ENCODE assay signal across 17 cellular contexts in genomic region chr16:50534556-50534955, GRCh38. TPM values are rescaled to one million over a fixed set of nuclear protein-coding genes. Genes with fewer than 3 reads are reported as not detected.
"Had no signal": no experiment of that assay in that cellular context is flagged by ENCODE, and none has a peak within 500 bp of the region (broad histone marks: within the 10 kb centered on the region; RNA-seq: fewer than 3 reads in every experiment).

No MANE protein-coding gene starts in this region.

- FAIRE-seq: endothelial cell of umbilical vein had no signal

- H3K4me1 ChIP-seq: tibial artery, upper lobe of right lung, vagina had no signal

- H3K9me3 Mint-ChIP-seq: stimulated activated effector memory CD8-positive, alpha-beta T cell treated with anti-CD3 and anti-CD28 coated beads, Interleukin-12 subunit alpha, Interleukin-12 subunit beta, amount 100 ng/mL, for 72 hours had no signal

- H3K4me3 Mint-ChIP-seq: dendritic cell treated with granulocyte-macrophage colony-stimulating factor and Interleukin-4, amounts not matched to agents 40 ng/mL and 50 ng/mL, for 4 days; naive B cell; nephron; stimulated activated effector memory CD8-positive, alpha-beta T cell treated with anti-CD3 and anti-CD28 coated beads, Interleukin-12 subunit alpha, Interleukin-12 subunit beta, amount 100 ng/mL, for 72 hours; stimulated activated naive CD8-positive, alpha-beta T cell treated with anti-CD3 and anti-CD28 coated beads, Interleukin-15, Interleukin-2, amounts not matched to agents 100 ng/mL and 50 ng/mL, for 24 hours had no signal

- H3K4me1 Mint-ChIP-seq: naive B cell; nephron; stimulated activated effector memory CD8-positive, alpha-beta T cell treated with anti-CD3 and anti-CD28 coated beads, Interleukin-12 subunit alpha, Interleukin-12 subunit beta, amount 100 ng/mL, for 72 hours had no signal

- H3K36me3 ChIP-seq: tibial artery, upper lobe of right lung, vagina had no signal

- H3K36me3 Mint-ChIP-seq: naive B cell; stimulated activated effector memory CD8-positive, alpha-beta T cell treated with anti-CD3 and anti-CD28 coated beads, Interleukin-12 subunit alpha, Interleukin-12 subunit beta, amount 100 ng/mL, for 72 hours had no signal

- H3K27me3 ChIP-seq: hepatocyte, tibial artery, upper lobe of right lung, vagina had no signal

- H3K9me3 ChIP-seq: upper lobe of right lung, vagina had no signal

- H3K4me2 ChIP-seq: hepatocyte, smooth muscle cell had no signal

- H3K27me3 Mint-ChIP-seq: stimulated activated naive CD8-positive, alpha-beta T cell treated with anti-CD3 and anti-CD28 coated beads, Interleukin-15, Interleukin-2, amounts not matched to agents 100 ng/mL and 50 ng/mL, for 24 hours had no signal

- H3K4me3 ChIP-seq: hepatocyte, smooth muscle cell, tibial artery, upper lobe of right lung, vagina had no signal

- H3K27ac ChIP-seq: hepatocyte, tibial artery, upper lobe of right lung, vagina had no signal

- DNase-seq: erythroblast; foreskin melanocyte; left colon; mesendoderm; naive B cell; stimulated activated CD4-positive, alpha-beta T cell treated with anti-CD3 and anti-CD28 coated beads, Interleukin-4, amount 100 ng/mL, for 1 hour; stimulated activated CD8-positive, alpha-beta memory T cell treated with anti-CD3 and anti-CD28 coated beads, Interleukin-4, amount 100 ng/mL, for 48 hours; tibial artery; upper lobe of right lung had no signal

- H3K79me2 ChIP-seq: hepatocyte had no signal

- H3K27ac Mint-ChIP-seq: dendritic cell treated with granulocyte-macrophage colony-stimulating factor and Interleukin-4, amounts not matched to agents 40 ng/mL and 50 ng/mL, for 4 days; naive B cell; nephron; stimulated activated effector memory CD8-positive, alpha-beta T cell treated with anti-CD3 and anti-CD28 coated beads, Interleukin-12 subunit alpha, Interleukin-12 subunit beta, amount 100 ng/mL, for 72 hours; stimulated activated naive CD8-positive, alpha-beta T cell treated with anti-CD3 and anti-CD28 coated beads, Interleukin-15, Interleukin-2, amounts not matched to agents 100 ng/mL and 50 ng/mL, for 24 hours had no signal

- ATAC-seq: left colon; stimulated activated effector memory CD8-positive, alpha-beta T cell treated with anti-CD3 and anti-CD28 coated beads, Interleukin-12 subunit alpha, Interleukin-12 subunit beta, amount 100 ng/mL, for 72 hours; upper lobe of right lung had no signal

- H2AFZ ChIP-seq: hepatocyte had no signal

RNA-seq across cellular contexts. Expression of gene NKD1, which starts 13.6 kb away (rescaled TPM):
- total RNA-seq: endothelial cell of umbilical vein had no signal
- polyA plus RNA-seq: endothelial cell of umbilical vein had no signal
